ENCODE assay signal across 1 cellular context in the genomic region with DNA sequence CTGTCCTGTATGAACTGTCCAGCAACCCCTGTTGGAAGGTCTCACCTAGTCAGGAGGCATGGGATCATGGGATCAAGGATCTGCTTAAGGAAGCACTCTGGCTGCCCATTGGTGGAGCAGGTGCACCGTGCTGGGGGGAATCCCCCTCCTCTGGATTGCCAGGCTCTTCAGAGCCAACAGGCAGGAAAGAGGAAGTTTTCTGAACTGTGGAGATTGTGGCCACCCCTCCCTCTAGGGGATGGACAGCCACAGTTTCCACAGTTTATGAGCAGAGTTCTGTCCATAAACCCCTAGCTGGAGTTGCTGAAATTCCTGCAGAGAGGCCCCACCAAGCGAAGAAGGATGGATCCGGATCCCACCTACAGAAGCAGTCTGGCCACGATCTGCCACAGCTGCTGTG.
TF ChIP-seq lines count a peak whose summit lies in the region.

No MANE protein-coding gene starts in this region.

TF ChIP-seq in GM12878, 131 proteins besides CTCF, POLR2A, EP300 and RAD21:
- TF ChIP-seq IKZF1 (conservative IDR thresholded peaks at IDR 0.05) (peak; percentile 41; the same call in 1 of the 2 replicates), NR2F1 (conservative IDR thresholded peaks at IDR 0.05) (no peak)
